In genomic region chr22:20646906-20647305, GRCh38 we compare ENCODE assay signal across 28 cellular contexts.
"Had no signal": no experiment of that assay in that cellular context is flagged by ENCODE, and none has a peak within 500 bp of the region (broad histone marks: within the 10 kb centered on the region; RNA-seq: fewer than 3 reads in every experiment).

No MANE protein-coding gene starts in this region.

- H3K27ac ChIP-seq: breast epithelium, esophagus muscularis mucosa, foreskin keratinocyte, heart left ventricle, ovary, prostate gland, sigmoid colon, thoracic aorta, uterus had no signal

- H3K27me3 Mint-ChIP-seq: activated T-helper 17 cell treated with anti-CD3 and anti-CD28 coated beads, Interleukin-2, amount 50 U/mL, for 72 hours; stimulated activated naive CD8-positive, alpha-beta T cell treated with anti-CD3 and anti-CD28 coated beads, Interleukin-15, Interleukin-2, amounts not matched to agents 100 ng/mL and 50 ng/mL, for 24 hours had no signal

- H3K9me3 Mint-ChIP-seq: activated T-cell treated with anti-CD3 and anti-CD28 coated beads, Interleukin-2, amount 50 U/mL, for 4 hours; activated T-helper 17 cell treated with anti-CD3 and anti-CD28 coated beads, Interleukin-2, amount 50 U/mL, for 72 hours; dendritic cell treated with granulocyte-macrophage colony-stimulating factor and Interleukin-4, amounts not matched to agents 40 ng/mL and 50 ng/mL, for 4 days; endodermal cell; stimulated activated effector memory CD8-positive, alpha-beta T cell treated with anti-CD3 and anti-CD28 coated beads, Interleukin-12 subunit alpha, Interleukin-12 subunit beta, amount 100 ng/mL, for 72 hours; stimulated activated naive CD8-positive, alpha-beta T cell treated with anti-CD3 and anti-CD28 coated beads, Interleukin-15, Interleukin-2, amounts not matched to agents 100 ng/mL and 50 ng/mL, for 24 hours; T-cell had no signal

- H3K27ac Mint-ChIP-seq: activated naive CD4-positive, alpha-beta T cell treated with anti-CD3 and anti-CD28 coated beads, Interleukin-2, amount 50 U/mL, for 72 hours; activated T-helper 17 cell treated with anti-CD3 and anti-CD28 coated beads, Interleukin-2, amount 50 U/mL, for 72 hours; dendritic cell treated with granulocyte-macrophage colony-stimulating factor and Interleukin-4, amounts not matched to agents 40 ng/mL and 50 ng/mL, for 4 days; endodermal cell; naive thymus-derived CD4-positive, alpha-beta T cell; stimulated activated effector memory CD8-positive, alpha-beta T cell treated with anti-CD3 and anti-CD28 coated beads, Interleukin-12 subunit alpha, Interleukin-12 subunit beta, amount 100 ng/mL, for 72 hours; stimulated activated naive CD8-positive, alpha-beta T cell treated with anti-CD3 and anti-CD28 coated beads, Interleukin-15, Interleukin-2, amounts not matched to agents 100 ng/mL and 50 ng/mL, for 24 hours; T-cell had no signal

- H3K4me1 Mint-ChIP-seq: activated T-helper 17 cell treated with anti-CD3 and anti-CD28 coated beads, Interleukin-2, amount 50 U/mL, for 72 hours; naive thymus-derived CD4-positive, alpha-beta T cell; stimulated activated effector memory CD8-positive, alpha-beta T cell treated with anti-CD3 and anti-CD28 coated beads, Interleukin-12 subunit alpha, Interleukin-12 subunit beta, amount 100 ng/mL, for 72 hours; T-cell had no signal

- H3K4me3 Mint-ChIP-seq: activated T-cell treated with anti-CD3 and anti-CD28 coated beads, Interleukin-2, amount 50 U/mL, for 4 hours; activated T-helper 17 cell treated with anti-CD3 and anti-CD28 coated beads, Interleukin-2, amount 50 U/mL, for 72 hours; dendritic cell treated with granulocyte-macrophage colony-stimulating factor and Interleukin-4, amounts not matched to agents 40 ng/mL and 50 ng/mL, for 4 days; endodermal cell; naive thymus-derived CD4-positive, alpha-beta T cell; stimulated activated effector memory CD8-positive, alpha-beta T cell treated with anti-CD3 and anti-CD28 coated beads, Interleukin-12 subunit alpha, Interleukin-12 subunit beta, amount 100 ng/mL, for 72 hours; stimulated activated naive CD8-positive, alpha-beta T cell treated with anti-CD3 and anti-CD28 coated beads, Interleukin-15, Interleukin-2, amounts not matched to agents 100 ng/mL and 50 ng/mL, for 24 hours; T-cell had no signal

- ATAC-seq: activated naive CD4-positive, alpha-beta T cell treated with anti-CD3 and anti-CD28 coated beads, Interleukin-2, amount 50 U/mL, for 72 hours; activated T-cell treated with anti-CD3 and anti-CD28 coated beads, Interleukin-2, amount 50 U/mL, for 4 hours; activated T-helper 17 cell treated with anti-CD3 and anti-CD28 coated beads, Interleukin-2, amount 50 U/mL, for 72 hours; foreskin keratinocyte; heart left ventricle; naive thymus-derived CD4-positive, alpha-beta T cell; stimulated activated effector memory CD8-positive, alpha-beta T cell treated with anti-CD3 and anti-CD28 coated beads, Interleukin-12 subunit alpha, Interleukin-12 subunit beta, amount 100 ng/mL, for 72 hours; T-cell had no signal

- DNase-seq: activated CD4-positive, alpha-beta T cell treated with anti-CD3 and anti-CD28 coated beads for 4 hours; activated CD4-positive, alpha-beta T cell treated with anti-CD3 and anti-CD28 coated beads, Interleukin-2, amount 50 U/mL, for 4 hours; activated naive CD4-positive, alpha-beta T cell; activated T-cell treated with anti-CD3 and anti-CD28 coated beads, Interleukin-2, amount 50 U/mL, for 4 hours; central memory CD4-positive, alpha-beta T cell; foreskin keratinocyte; hypothalamus; midbrain; naive thymus-derived CD4-positive, alpha-beta T cell; ovary; retina; sigmoid colon; small intestine; stimulated activated CD4-positive, alpha-beta T cell treated with anti-CD3 and anti-CD28 coated beads, Interleukin-4, amount 100 ng/mL, for 24 hours; T-cell; trophoblast cell; uterus had no signal

- H3K36me3 Mint-ChIP-seq: activated naive CD4-positive, alpha-beta T cell treated with anti-CD3 and anti-CD28 coated beads, Interleukin-2, amount 50 U/mL, for 72 hours; naive thymus-derived CD4-positive, alpha-beta T cell; stimulated activated effector memory CD8-positive, alpha-beta T cell treated with anti-CD3 and anti-CD28 coated beads, Interleukin-12 subunit alpha, Interleukin-12 subunit beta, amount 100 ng/mL, for 72 hours; T-cell had no signal
